Comparison of ENCODE assay signal across 8 cellular contexts in the genomic region with DNA sequence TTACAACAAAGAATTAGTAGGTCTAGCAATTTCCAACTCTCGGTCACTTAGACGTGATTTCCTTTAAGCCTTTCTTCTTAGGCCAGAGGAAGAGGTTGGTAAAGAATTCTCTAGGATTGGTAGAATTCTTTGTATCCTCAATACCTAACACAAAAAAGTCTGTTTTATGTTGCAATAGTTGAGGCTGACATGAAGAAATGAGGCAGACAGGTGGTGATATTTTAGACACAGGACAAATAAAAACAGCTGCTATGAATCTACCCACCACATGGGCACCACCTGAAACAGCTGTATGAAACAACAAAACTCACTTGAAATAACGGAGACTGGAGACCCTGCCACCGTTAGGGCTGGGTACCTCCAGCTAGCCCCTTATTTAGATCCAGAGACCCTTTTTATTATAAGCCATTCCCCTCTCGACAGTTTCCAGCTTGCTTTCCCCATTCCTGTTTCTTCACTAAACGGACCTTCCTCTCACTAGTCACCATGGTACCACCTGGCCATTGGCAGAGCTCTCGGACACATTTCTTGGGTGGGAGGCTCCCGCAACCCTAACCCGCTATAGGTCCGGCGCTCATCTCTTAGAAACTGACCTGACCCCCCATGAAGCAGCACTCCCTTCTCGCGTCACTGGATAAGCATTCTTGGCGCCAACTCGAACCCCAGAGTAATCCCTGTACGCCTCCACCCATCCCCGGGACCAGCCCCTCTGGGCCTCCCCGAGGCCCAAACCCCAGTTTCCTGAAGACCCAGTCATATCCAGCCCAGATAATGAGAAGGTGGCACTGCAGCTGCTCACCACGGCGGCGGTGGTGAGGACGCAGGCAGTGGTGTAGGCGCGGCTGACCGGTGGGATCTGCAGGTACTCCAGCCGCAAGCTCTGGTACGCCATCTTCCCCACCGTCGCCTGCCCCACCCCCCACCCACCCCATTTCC. TPM values are rescaled to one million over a fixed set of nuclear protein-coding genes. Genes with fewer than 3 reads are reported as not detected.
DNase-seq lines count a peak whose midpoint lies in the region; ATAC-seq, FAIRE-seq and TF ChIP-seq lines count a peak whose summit lies in the region.

A gene (minus strand): TSS at position 909 of the 936 bp plus-strand sequence. CDS start 17 bp downstream, at position 892.

- H3K27me3 ChIP-seq in Loucy (ENCODE audit: insufficient read depth, low read length, poor library complexity, severe bottlenecking) = no peaks in the 10 kb centered on the region
- H3K27me3 ChIP-seq in GM12878 (replicated peaks in 1 of 2; ENCODE audit: control insufficient read depth in 2 of 2, insufficient read depth in 2 of 2, low read length in 1 of 2) = no peaks in the 10 kb centered on the region
- no peaks in the 10 kb centered on the region for H3K27me3 ChIP-seq in iPS-18a (ENCODE audit: control insufficient read depth, insufficient read depth, low read length)
- H3K27me3 ChIP-seq in skeletal muscle tissue (ENCODE audit: control insufficient read depth in 3 of 3, insufficient read depth in 3 of 3, low read length in 3 of 3) = no peaks in the 10 kb centered on the region

- DNase-seq in GM12878 (ENCODE audit: low read depth, low spot score) (no peak), NCI-H187 (lab: John Stamatoyannopoulos, UW) (no peak), AML-193 (lab: John Stamatoyannopoulos, UW) (no peak)

- TF ChIP-seq RAD21 in GM12878 (IDR thresholded peaks at IDR 0.05; ENCODE audit: insufficient read depth, low read depth, low read length) = no peak

- H3K9me2 ChIP-seq in Loucy (replicated peaks; ENCODE audit: low read depth, low read length) = no peaks in the 10 kb centered on the region

- in situ Hi-C loops in GM12878 (cut with MboI) = no loop called here

- POLR2A ChIA-PET in GM12878 (lab: Charles Lee) = interaction anchor here (0.6 to 2.2 kb wide), 12 partner anchors 11 to 966 kb away, joined by 3 to 7 read pairs (median 4); a partner anchor contains a TSS

- H3K27ac ChIP-seq in GM12878 (ENCODE audit: control insufficient read depth, insufficient read depth) = peak within 1 kb of the TSS; percentile 99
- H3K27ac ChIP-seq in iPS-18a (ENCODE audit: low read length) = peak within 1 kb of the TSS; percentile 95
- H3K27ac ChIP-seq in skeletal muscle tissue (ENCODE audit: low read depth, low read length) = peak within 1 kb of the TSS; percentile 99

- 0 out of 2 replicates have a peak, but pooled peaks cover 3% of the 10 kb centered on the region for H3F3A ChIP-seq in Loucy (ENCODE audit: low read depth)

- H3K79me2 ChIP-seq in Loucy (ENCODE audit: insufficient read depth, low read length) = peaks cover 84% of the 10 kb centered on the region
- peaks cover 49% of the 10 kb centered on the region for H3K79me2 ChIP-seq in GM12878 (ENCODE audit: control insufficient read depth, insufficient read depth, low read length)

- TF ChIP-seq POLR2A in GM15510 (IDR thresholded peaks at IDR 0.05; ENCODE audit: borderline replicate concordance, extremely low read depth, insufficient read length) = peak; percentile 66
- peak; percentile 72 for TF ChIP-seq POLR2A in GM12878 (IDR thresholded peaks at IDR 0.05; ENCODE audit: low read depth, low read length)

- WGBS in GM12878 (ENCODE audit: insufficient coverage, insufficient replicate concordance, low lambda C conversion rate, missing lambda C conversion rate) = 8% methylated on average over 27 of the region's 29 CpGs

- no peak for FAIRE-seq in GM12878 (lab: Jason Lieb, UNC)

- H3K4me1 ChIP-seq in Loucy (ENCODE audit: insufficient read depth, low read length, poor library complexity, severe bottlenecking) (peaks cover 37% of the 10 kb centered on the region), GM12878 (ENCODE audit: control insufficient read depth, insufficient read depth, low read length) (peaks cover 12% of the 10 kb centered on the region; the same call in 1 of the 2 replicates), iPS-18a (ENCODE audit: control insufficient read depth, low read depth, low read length) (peaks cover 5% of the 10 kb centered on the region), skeletal muscle tissue (ENCODE audit: control insufficient read depth in 3 of 3, insufficient read depth in 3 of 3, low read length in 3 of 3) (peaks cover 18 to 36% (median 29%) of the 10 kb centered on the region in 3 donors)

- RAD21 ChIA-PET in GM12878 (lab: Charles Lee; ENCODE audit: unreplicated experiment) = interaction anchor here (1.3 kb wide), 1 partner anchor 46 kb away, joined by 6 read pairs; a partner anchor contains a TSS

- H3K4me3 ChIP-seq in Loucy (ENCODE audit: low read length, poor library complexity, severe bottlenecking) = peak within 1 kb of the TSS; percentile 99
- H3K4me3 ChIP-seq in GM12878 = peak within 1 kb of the TSS; percentile 97
- H3K4me3 ChIP-seq in iPS-18a (ENCODE audit: low read length) = peak within 1 kb of the TSS; percentile 97
- H3K4me3 ChIP-seq in skeletal muscle tissue (ENCODE audit: low read length in 3 of 3) = peak within 1 kb of the TSS; percentile 92 to 97 (median 94)

- ATAC-seq in GM21786 (IDR thresholded peaks at IDR 0.05; ENCODE audit: unreplicated experiment) = peak; percentile 17
- peak; percentile 20 for ATAC-seq in GM12878

- no peaks in the 10 kb centered on the region for H3K9me3 ChIP-seq in Loucy (ENCODE audit: insufficient read depth, low read depth, low read length)
- no peaks in the 10 kb centered on the region for H3K9me3 ChIP-seq in GM12878 (replicated peaks; ENCODE audit: control insufficient read depth, insufficient read depth, low read length)
- H3K9me3 ChIP-seq in iPS-18a (ENCODE audit: control insufficient read depth, low read depth, low read length) = no peaks in the 10 kb centered on the region
- H3K9me3 ChIP-seq in skeletal muscle tissue (ENCODE audit: control insufficient read depth in 3 of 3, low read length in 3 of 3) = no peaks in the 10 kb centered on the region

- peak within 1 kb of the TSS; percentile 93 for H3K4me2 ChIP-seq in Loucy (ENCODE audit: low read depth, low read length, poor library complexity, severe bottlenecking)
- peak within 1 kb of the TSS; percentile 90 for H3K4me2 ChIP-seq in GM12878 (ENCODE audit: control insufficient read depth, insufficient read depth)

- no peak for TF ChIP-seq EP300 in GM12878 (IDR thresholded peaks at IDR 0.05; ENCODE audit: borderline replicate concordance in 1 of 2, control insufficient read depth in 1 of 2, low read depth in 2 of 2, low read length in 2 of 2)

- H3K36me3 ChIP-seq in Loucy (ENCODE audit: insufficient read depth, low read length) = peaks cover 44% of the 10 kb centered on the region
- H3K36me3 ChIP-seq in GM12878 (ENCODE audit: control insufficient read depth in 2 of 2, insufficient read depth in 2 of 2, low read length in 1 of 2) = peaks cover 0 to 23% of the 10 kb centered on the region in 2 experiments; a peak in 2 of 4 replicates
- H3K36me3 ChIP-seq in iPS-18a (ENCODE audit: control insufficient read depth, low read depth, low read length) = peaks cover 68% of the 10 kb centered on the region
- H3K36me3 ChIP-seq in skeletal muscle tissue (ENCODE audit: control insufficient read depth in 3 of 3, insufficient read depth in 3 of 3, low read length in 3 of 3) = peaks cover 18 to 44% (median 31%) of the 10 kb centered on the region in 3 donors

- SMC1A ChIA-PET in GM12878 (lab: Charles Lee; ENCODE audit: uncharacterized antibody, unreplicated experiment) = interaction anchor here (0.7 to 2.1 kb wide), 7 partner anchors 11 to 26 kb away, joined by 3 to 10 read pairs (median 4); a partner anchor contains a TSS

- H2AFZ ChIP-seq in Loucy (ENCODE audit: low read length) (peak within 1 kb of the TSS; percentile 91), GM12878 (ENCODE audit: control insufficient read depth, low read depth, low read length) (peak within 1 kb of the TSS; percentile 93)

- H4K20me1 ChIP-seq in Loucy (ENCODE audit: insufficient read depth, low read length, poor library complexity, severe bottlenecking) (peaks cover 64% of the 10 kb centered on the region), GM12878 (ENCODE audit: control insufficient read depth, insufficient read depth) (no peaks in the 10 kb centered on the region; the same call in 1 of the 2 replicates)

- intact Hi-C loops in GM12878 (cut with micrococcal nuclease; ENCODE audit: unreplicated experiment) = loop anchor here (1.0 to 2.0 kb wide), 2 partner anchors 16 to 99 kb away; a partner anchor contains a TSS

- CTCF ChIA-PET in GM12878 (lab: Yijun Ruan, JAX) = interaction anchor here (1.3 to 3.8 kb wide), 4 partner anchors 15 to 46 kb away, joined by 3 to 19 read pairs (median 6); a partner anchor contains a TSS

- peak within 1 kb of the TSS; percentile 99 for H3K9ac ChIP-seq in Loucy (ENCODE audit: low read depth, low read length, poor library complexity, severe bottlenecking)
- H3K9ac ChIP-seq in GM12878 (ENCODE audit: control insufficient read depth, insufficient read depth, low read length) = peak within 1 kb of the TSS; percentile 99
- H3K9ac ChIP-seq in iPS-18a (ENCODE audit: low read length) = peak within 1 kb of the TSS; percentile 99
- H3K9ac ChIP-seq in skeletal muscle tissue (ENCODE audit: low read depth in 1 of 3, low read length in 3 of 3) = peak within 1 kb of the TSS; percentile 96 to 98 (median 97)

- BruUV-seq in GM12878 (replicated peaks; lab: Mats Ljungman, UMichigan) = TSS peak; percentile 64

- TF ChIP-seq CTCF in Loucy (conservative IDR thresholded peaks at IDR 0.05; ENCODE audit: low read length) = no peak
- no peak for TF ChIP-seq CTCF in GM12878 (IDR thresholded peaks at IDR 0.05 in 2 of 3, conservative IDR thresholded peaks at IDR 0.05 in 1 of 3; ENCODE audit: control insufficient read depth in 2 of 3, extremely low read depth in 1 of 3, insufficient read depth in 1 of 3, low read depth in 3 of 3, low read length in 3 of 3)

TF ChIP-seq in GM12878, 131 proteins besides CTCF, POLR2A, EP300 and RAD21 (continues in another document):
- TF ChIP-seq YY1 (IDR thresholded peaks at IDR 0.05; ENCODE audit: low read depth, low read length) = peak; percentile 92

RNA-seq across cellular contexts. Expression of the gene that starts here (rescaled TPM):
- total RNA-seq in GM12878 (2013; cell fraction: nucleolus; rRNA removed) = 51.6 and 76.9 TPM in 2 replicates
- total RNA-seq in GM12878 (2014; rRNA removed) (31.4 and 46.6 TPM in 2 replicates), GM12878 (2014; rRNA removed; fragmentation: Illumina TruSeq; extraction: Trizol) (35.0 and 40.5 TPM in 2 replicates), GM12878 (2021) (59.4 and 60.4 TPM in 2 replicates), skeletal muscle tissue (26.1 TPM)
- 47.0 TPM for polyA plus RNA-seq in GM12878 (2011; ENCODE audit: low read depth)
- polyA plus RNA-seq in GM12878 (2011; rRNA removed) (78.2 and 96.2 TPM in 2 replicates), GM12878 (2014; fragmentation: Illumina TruSeq; extraction: Trizol) (42.1 and 42.2 TPM in 2 replicates), GM12878 (2014; fragmentation: Nextera tagmentation; extraction: Ambion mirVana) (100 to 1,000 TPM; 161 to 236 TPM), GM12878 (2014; rRNA removed) (44.9 and 53.0 TPM in 2 replicates), GM12878 (2016; fragmentation: Nextera tagmentation; extraction: Ambion mirVana) (100 to 1,000 TPM; 156 to 170 TPM)
- 43.5 and 44.7 TPM in 2 replicates for polyA plus RNA-seq in GM12878 (2011; cell fraction: cytosol; rRNA removed)
- polyA plus RNA-seq in GM12878 (2011; cell fraction: nucleus; rRNA removed) = 74.8 and 78.7 TPM in 2 replicates
- polyA plus RNA-seq in GM12878 (2012) = 55.9 and 66.9 TPM in 2 replicates
- 18.8 and 22.5 TPM in 2 replicates for polyA minus RNA-seq in GM12878 (2011; rRNA and poly(A)+ RNA removed)
- polyA minus RNA-seq in GM12878 (2011; cell fraction: cytosol; rRNA and poly(A)+ RNA removed) = 13.1 and 16.4 TPM in 2 replicates
- polyA minus RNA-seq in GM12878 (2011; cell fraction: nucleus; rRNA and poly(A)+ RNA removed) = 31.9 and 42.7 TPM in 2 replicates
